ENCODE assay signal across 16 cellular contexts in the genomic region with DNA sequence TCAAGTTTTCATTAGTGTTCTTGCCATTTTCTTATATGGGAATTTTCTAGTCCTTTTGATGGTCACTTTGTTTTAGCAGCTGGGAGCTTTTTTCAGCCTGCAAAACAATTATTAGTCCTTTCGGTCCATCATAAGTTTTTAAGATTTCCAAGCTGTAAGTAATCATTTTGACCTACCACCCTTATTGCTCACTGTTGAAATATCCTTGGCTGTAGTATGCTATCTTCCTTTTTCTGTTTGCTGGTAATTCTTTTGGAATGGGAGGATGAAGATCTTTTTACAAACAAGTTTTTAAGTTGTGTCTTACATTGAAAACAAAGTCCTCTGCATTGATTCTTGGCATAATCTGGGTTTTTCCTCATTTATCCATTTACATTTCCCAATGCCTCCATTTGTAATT. TPM values are rescaled to one million over a fixed set of nuclear protein-coding genes. Genes with fewer than 3 reads are reported as not detected.
A peak's percentile ranks its signal among the peaks of the same experiment; 100 is the strongest.
DNase-seq lines count a peak whose midpoint lies in the region; ATAC-seq, FAIRE-seq and TF ChIP-seq lines count a peak whose summit lies in the region.
"Had no signal": no experiment of that assay in that cellular context is flagged by ENCODE, and none has a peak within 500 bp of the region (broad histone marks: within the 10 kb centered on the region; RNA-seq: fewer than 3 reads in every experiment).

No MANE protein-coding gene starts in this region.

- H3K27me3 ChIP-seq in HUES48 (ENCODE audit: control insufficient read depth, insufficient read depth, low read length) (no peaks in the 10 kb centered on the region), H1 (replicated peaks in 1 of 4; ENCODE audit: control insufficient read depth in 3 of 4, extremely low read depth in 1 of 4, insufficient read depth in 3 of 4, low read length in 3 of 4) (no peaks in the 10 kb centered on the region)
- H3K27me3 ChIP-seq: BE2C had no signal

- H2AFZ ChIP-seq in H1 (ENCODE audit: low read length), result no peak overlapping the region

- H3K9me3 ChIP-seq in HUES48 (ENCODE audit: control insufficient read depth, insufficient read depth, low read length) (no peaks in the 10 kb centered on the region), H1 (ENCODE audit: insufficient read depth in 2 of 2, low read depth in 1 of 2, low read length in 1 of 2) (no peaks in the 10 kb centered on the region)
- H3K9me3 ChIP-seq: BE2C had no signal

- H2BK15ac ChIP-seq in H1 (ENCODE audit: low read length), result no peak overlapping the region

- WGBS in H1 (ENCODE audit: extremely low coverage in 1 of 2, insufficient coverage in 1 of 2, insufficient read length in 1 of 2, insufficient replicate concordance in 2 of 2, low coverage in 1 of 2, low lambda C conversion rate in 2 of 2, missing lambda C conversion rate in 1 of 2), 2 experiments, result 100% methylated on average over 1 of the region's 1 CpG; no CpG with 5 or more reads in 1 of the 2 experiments

- TF ChIP-seq EP300 in H1 (IDR thresholded peaks at IDR 0.05; ENCODE audit: borderline replicate concordance in 1 of 2, low read depth in 2 of 2, low read length in 2 of 2), result no peak

- TF ChIP-seq POLR2A in H1 (IDR thresholded peaks at IDR 0.05; ENCODE audit: control extremely low read depth in 1 of 2, low read depth in 2 of 2, low read length in 2 of 2), result no peak

- no peak overlapping the region for H2BK120ac ChIP-seq in H1 (replicated peaks; ENCODE audit: low read depth, low read length)

- peaks cover 0 to 54% of the 10 kb centered on the region in 2 experiments; a peak in 2 of 4 replicates for H3K79me2 ChIP-seq in H1 (ENCODE audit: control insufficient read depth in 1 of 2, insufficient read depth in 2 of 2, low read length in 2 of 2)

- H3K56ac ChIP-seq in H1 (replicated peaks; ENCODE audit: insufficient read length, low read depth, low read length), result no peak overlapping the region

- H3K9ac ChIP-seq in HUES48 (ENCODE audit: low read depth, low read length) (peak overlapping the region; percentile 32; the same call in 1 of the 2 replicates), H1 (replicated peaks in 1 of 4; ENCODE audit: extremely low read depth in 1 of 4, low read depth in 3 of 4, low read length in 3 of 4) (no peak overlapping the region)

- no peak overlapping the region for H3K23ac ChIP-seq in H1 (ENCODE audit: insufficient read length)

- POLR2A ChIA-PET in H1 (lab: Charles Lee; ENCODE audit: partially characterized antibody), result no interaction called here

- H3K18ac ChIP-seq in H1 (ENCODE audit: extremely low read depth, low read length), result no peak overlapping the region

- TF ChIP-seq RAD21 in H1 (IDR thresholded peaks at IDR 0.05 in 1 of 2, conservative IDR thresholded peaks at IDR 0.05 in 1 of 2; ENCODE audit: low read depth in 2 of 2, low read length in 2 of 2), result no peak

- CTCF ChIA-PET in H1 (lab: Charles Lee; ENCODE audit: partially characterized antibody), result interaction anchor here (0.6 to 1.6 kb wide), 2 partner anchors 11 to 105 kb away, joined by 3 to 5 read pairs; no protein-coding TSS in a partner anchor

- no peak overlapping the region for H3K4me2 ChIP-seq in H1 (ENCODE audit: insufficient read depth in 1 of 2, low read depth in 2 of 2, low read length in 2 of 2)

- no peak overlapping the region for H4K91ac ChIP-seq in H1 (replicated peaks; ENCODE audit: insufficient read length, low read length)

- no peaks in the 10 kb centered on the region for H3K79me1 ChIP-seq in H1 (ENCODE audit: low read depth, low read length)

- H3K4me1 ChIP-seq in HUES48 (ENCODE audit: control insufficient read depth, insufficient read depth, low read length), result peaks cover 28% of the 10 kb centered on the region
- H3K4me1 ChIP-seq in H1 (replicated peaks in 1 of 4; ENCODE audit: control insufficient read depth in 3 of 4, insufficient read depth in 4 of 4, low read length in 3 of 4), result peaks cover 0 to 13% (median 5%) of the 10 kb centered on the region in 4 experiments; a peak in 4 of 7 replicates

- TF ChIP-seq CTCF in AG10803 (conservative IDR thresholded peaks at IDR 0.05; ENCODE audit: low read length) (no peak), H1 (IDR thresholded peaks at IDR 0.05; ENCODE audit: control extremely low read depth in 1 of 3, insufficient read depth in 1 of 3, low read depth in 1 of 3, low read length in 3 of 3) (no peak), omental fat pad (IDR thresholded peaks at IDR 0.05) (no peak)

- H4K5ac ChIP-seq in H1 (ENCODE audit: insufficient read length, low read depth, low read length), result no peak overlapping the region

- no peak overlapping the region for H3K4ac ChIP-seq in H1 (replicated peaks; ENCODE audit: insufficient read length, low read depth, low read length)

- DNase-seq in AG10803 (ENCODE audit: low read depth), result peak; percentile 64
- DNase-seq in H1 (ENCODE audit: low read depth in 1 of 2, low spot score in 2 of 2), result no peak
- no peak for DNase-seq in omental fat pad (ENCODE audit: low spot score)
- no peak for DNase-seq in NCI-H526 (lab: John Stamatoyannopoulos, UW)
- DNase-seq: activated CD4-positive, CD25-positive, alpha-beta regulatory T cell; activated naive CD4-positive, alpha-beta T cell treated with anti-CD3 and anti-CD28 coated beads, Interleukin-2, amount 10 ng/mL, durations not matched to agents 7 days and 5 days; BE2C; MM.1S; NCI-H2029; NCI-H774; small intestine; T-helper 1 cell had no signal

- no peak overlapping the region for H2AK5ac ChIP-seq in H1 (ENCODE audit: low read depth, low read length)

- H2BK12ac ChIP-seq in H1 (ENCODE audit: low read depth, low read length), result no peak overlapping the region

- H3K36me3 ChIP-seq in HUES48 (ENCODE audit: control insufficient read depth, insufficient read depth, low read length) (peaks cover 30% of the 10 kb centered on the region), H1 (ENCODE audit: control insufficient read depth in 2 of 4, insufficient read depth in 4 of 4, low read length in 3 of 4) (peaks cover 0 to 24% (median 1%) of the 10 kb centered on the region in 4 experiments; a peak in 5 of 8 replicates)

- H3K14ac ChIP-seq in H1 (ENCODE audit: insufficient read length), result no peak overlapping the region

- H3K4me3 ChIP-seq in AG10803 (ENCODE audit: low read length) (no peak overlapping the region), HUES48 (ENCODE audit: low read depth, low read length) (no peak overlapping the region), H1 (ENCODE audit: extremely low read depth in 1 of 4, insufficient read depth in 2 of 4, low read depth in 3 of 4, low read length in 4 of 4) (no peak overlapping the region)

- no peak for FAIRE-seq in H1 (lab: Jason Lieb, UNC)
- FAIRE-seq: small intestine had no signal

- H3K27ac ChIP-seq in HUES48 (ENCODE audit: low read depth, low read length) (peak overlapping the region; percentile 54), H1 (ENCODE audit: low read depth, low read length) (0 out of 2 replicates have a peak overlapping the region, but pooled peaks have one; percentile 14)

- no peak overlapping the region for H4K8ac ChIP-seq in H1 (ENCODE audit: extremely low read depth, insufficient read depth, low read length)

- no peaks in the 10 kb centered on the region for H3K23me2 ChIP-seq in H1 (ENCODE audit: low read depth, low read length)

- H4K20me1 ChIP-seq in H1 (replicated peaks in 1 of 2; ENCODE audit: control insufficient read depth in 1 of 2, insufficient read depth in 2 of 2, low read length in 2 of 2), result no peaks in the 10 kb centered on the region

- H2BK5ac ChIP-seq in H1 (ENCODE audit: low read depth, low read length), result no peak overlapping the region

- H2BK20ac ChIP-seq in H1 (ENCODE audit: low read length), result no peak overlapping the region

- ATAC-seq in omental fat pad (ENCODE audit: low FRiP score) (peak; percentile 33), GM21528 (IDR thresholded peaks at IDR 0.05; ENCODE audit: low FRiP score, unreplicated experiment) (no peak), HG02981 (IDR thresholded peaks at IDR 0.05; ENCODE audit: unreplicated experiment) (no peak), GM18909 (IDR thresholded peaks at IDR 0.05; ENCODE audit: poor library complexity, unreplicated experiment) (no peak)

TF ChIP-seq in H1, 55 proteins besides CTCF, POLR2A, EP300 and RAD21 (continues in another document):
- TF ChIP-seq BRCA1 (IDR thresholded peaks at IDR 0.05; ENCODE audit: low read depth, low read length) (no peak), ATF2 (IDR thresholded peaks at IDR 0.05; ENCODE audit: low read length) (no peak), RXRA (IDR thresholded peaks at IDR 0.05; ENCODE audit: insufficient read depth, low read depth, low read length) (no peak)

RNA-seq across cellular contexts. Expression of gene BZW2, which starts 24.0 kb away (rescaled TPM):
- total RNA-seq in H1 (2021; fragmentation: NEBNext Ultra II Directional; extraction: Animal tissue kit (Norgen Biotek cat#: 25700)), result 98.4 and 103 TPM in 2 replicates
- polyA plus RNA-seq in H1 (2011; rRNA removed), result 26.0 and 32.3 TPM in 2 replicates
- 52.7 TPM for polyA plus RNA-seq in H1 (2011; cell fraction: cytosol; rRNA removed)
- polyA plus RNA-seq in H1 (2011; cell fraction: nucleus; rRNA removed), result 30.7 TPM
- 82.8 to 107 TPM (median 92.9 TPM) in 4 replicates for polyA plus RNA-seq in H1 (2012, experiment 1 of 2)
- 19.8 TPM for polyA plus RNA-seq in H1 (2012, experiment 2 of 2)
- polyA plus RNA-seq in H1 (2013, experiment 1 of 2), result 84.6 TPM
- 88.8 TPM for polyA plus RNA-seq in H1 (2013, experiment 2 of 2)
- polyA minus RNA-seq in H1 (2011; rRNA and poly(A)+ RNA removed), result 34.5 and 44.4 TPM in 2 replicates
- 39.7 TPM for polyA minus RNA-seq in H1 (2011; cell fraction: cytosol; rRNA and poly(A)+ RNA removed)
- polyA minus RNA-seq in H1 (2011; cell fraction: nucleus; rRNA and poly(A)+ RNA removed), result 31.1 TPM
- total RNA-seq in omental fat pad, result 10 to 100 TPM; 44.9 to 92.7 (median 55.4) TPM

RNA-seq across cellular contexts. Expression of gene ANKMY2, which starts 24.5 kb away (rescaled TPM):
- 9.3 and 9.6 TPM in 2 replicates for total RNA-seq in H1 (2021; fragmentation: NEBNext Ultra II Directional; extraction: Animal tissue kit (Norgen Biotek cat#: 25700))
- 3.8 and 5.2 TPM in 2 replicates for polyA plus RNA-seq in H1 (2011; rRNA removed)
- 8.8 TPM for polyA plus RNA-seq in H1 (2011; cell fraction: cytosol; rRNA removed)
- 3.3 TPM for polyA plus RNA-seq in H1 (2011; cell fraction: nucleus; rRNA removed)
- 6.6 to 15.1 TPM (median 9.7 TPM) in 4 replicates for polyA plus RNA-seq in H1 (2012, experiment 1 of 2)
- 0.77 TPM for polyA plus RNA-seq in H1 (2012, experiment 2 of 2)
- 5.9 TPM for polyA plus RNA-seq in H1 (2013, experiment 1 of 2)
- 6.8 TPM for polyA plus RNA-seq in H1 (2013, experiment 2 of 2)
- polyA minus RNA-seq in H1 (2011; rRNA and poly(A)+ RNA removed), result 10.8 and 17.4 TPM in 2 replicates
- 4.1 TPM for polyA minus RNA-seq in H1 (2011; cell fraction: cytosol; rRNA and poly(A)+ RNA removed)
- 7.4 TPM for polyA minus RNA-seq in H1 (2011; cell fraction: nucleus; rRNA and poly(A)+ RNA removed)
- 10 to 100 TPM in 3 of 4 donors, 1 to 10 TPM in 1; 7.4 to 15.9 (median 11.4) TPM for total RNA-seq in omental fat pad
